ENCODE assay signal across 2 cellular contexts in the genomic region with DNA sequence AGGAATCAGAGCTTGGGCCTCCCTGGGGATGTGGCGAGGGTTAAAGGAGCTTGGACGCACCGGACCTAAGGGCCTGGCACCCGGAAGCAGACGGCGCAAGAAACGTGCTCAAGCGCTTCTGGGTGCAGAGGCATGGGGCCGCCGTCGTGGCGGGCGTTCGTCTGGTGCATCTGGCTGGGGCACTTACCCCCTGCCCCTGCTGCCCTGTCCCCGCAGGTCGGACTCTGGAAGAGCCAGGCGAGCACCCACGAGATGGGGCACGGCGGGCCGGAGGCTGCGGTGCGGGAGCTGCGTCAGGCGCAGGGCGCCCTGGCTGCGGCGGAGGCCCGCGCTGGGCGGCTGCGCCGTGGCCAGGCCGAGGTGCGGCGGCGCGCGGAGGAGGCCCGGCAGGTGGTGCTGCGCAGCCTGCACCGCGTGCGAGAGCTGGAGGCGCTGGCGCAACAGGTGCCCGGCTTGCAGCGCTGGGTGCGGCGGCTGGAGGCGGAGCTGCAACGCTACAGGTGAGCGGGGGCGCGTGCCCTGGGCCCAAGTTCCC.
TF ChIP-seq lines count a peak whose summit lies in the region.

No MANE protein-coding gene starts in this region.

TF ChIP-seq in HCT116, 20 proteins besides CTCF, POLR2A, EP300 and RAD21:
- no peak for TF ChIP-seq EZH2phosphoT487 (IDR thresholded peaks at IDR 0.05; ENCODE audit: borderline replicate concordance)
- no peak for TF ChIP-seq FOSL1 (IDR thresholded peaks at IDR 0.05; ENCODE audit: low read depth)
- TF ChIP-seq, protein P1, sequence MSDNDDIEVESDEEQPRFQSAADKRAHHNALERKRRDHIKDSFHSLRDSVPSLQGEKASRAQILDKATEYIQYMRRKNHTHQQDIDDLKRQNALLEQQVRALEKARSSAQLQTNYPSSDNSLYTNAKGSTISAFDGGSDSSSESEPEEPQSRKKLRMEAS (IDR thresholded peaks at IDR 0.05): peak; percentile 96
- no peak; the same call in 1 of the 2 replicates for TF ChIP-seq CEBPB (IDR thresholded peaks at IDR 0.05; ENCODE audit: low read depth)
- no peak for TF ChIP-seq SP1 (IDR thresholded peaks at IDR 0.05; ENCODE audit: low read depth)
- TF ChIP-seq EGR1 (IDR thresholded peaks at IDR 0.05; ENCODE audit: low read depth): no peak; the same call in 1 of the 2 replicates
- TF ChIP-seq CBX3 (IDR thresholded peaks at IDR 0.05; ENCODE audit: low read depth): no peak
- TF ChIP-seq POLR2AphosphoS5 (IDR thresholded peaks at IDR 0.05; ENCODE audit: low read depth, low read length): peak; percentile 76
- TF ChIP-seq ZFX (IDR thresholded peaks at IDR 0.05): peak; percentile 98
- TF ChIP-seq ZNF274 (IDR thresholded peaks at IDR 0.05; ENCODE audit: low read depth, low read length): no peak
- TF ChIP-seq SRF (IDR thresholded peaks at IDR 0.05; ENCODE audit: low read depth): no peak
- peak; percentile 40 for TF ChIP-seq TCF7L2 (IDR thresholded peaks at IDR 0.05; ENCODE audit: borderline replicate concordance, extremely low read depth, insufficient read depth, insufficient read length)
- no peak for TF ChIP-seq JUND (IDR thresholded peaks at IDR 0.05)
- TF ChIP-seq, protein P2, sequence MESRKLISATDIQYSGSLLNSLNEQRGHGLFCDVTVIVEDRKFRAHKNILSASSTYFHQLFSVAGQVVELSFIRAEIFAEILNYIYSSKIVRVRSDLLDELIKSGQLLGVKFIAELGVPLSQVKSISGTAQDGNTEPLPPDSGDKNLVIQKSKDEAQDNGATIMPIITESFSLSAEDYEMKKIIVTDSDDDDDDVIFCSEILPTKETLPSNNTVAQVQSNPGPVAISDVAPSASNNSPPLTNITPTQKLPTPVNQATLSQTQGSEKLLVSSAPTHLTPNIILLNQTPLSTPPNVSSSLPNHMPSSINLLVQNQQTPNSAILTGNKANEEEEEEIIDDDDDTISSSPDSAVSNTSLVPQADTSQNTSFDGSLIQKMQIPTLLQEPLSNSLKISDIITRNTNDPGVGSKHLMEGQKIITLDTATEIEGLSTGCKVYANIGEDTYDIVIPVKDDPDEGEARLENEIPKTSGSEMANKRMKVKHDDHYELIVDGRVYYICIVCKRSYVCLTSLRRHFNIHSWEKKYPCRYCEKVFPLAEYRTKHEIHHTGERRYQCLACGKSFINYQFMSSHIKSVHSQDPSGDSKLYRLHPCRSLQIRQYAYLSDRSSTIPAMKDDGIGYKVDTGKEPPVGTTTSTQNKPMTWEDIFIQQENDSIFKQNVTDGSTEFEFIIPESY (IDR thresholded peaks at IDR 0.05; ENCODE audit: extremely low read depth, insufficient replicate concordance, low read length): peak; percentile 28
- TF ChIP-seq, protein P3, sequence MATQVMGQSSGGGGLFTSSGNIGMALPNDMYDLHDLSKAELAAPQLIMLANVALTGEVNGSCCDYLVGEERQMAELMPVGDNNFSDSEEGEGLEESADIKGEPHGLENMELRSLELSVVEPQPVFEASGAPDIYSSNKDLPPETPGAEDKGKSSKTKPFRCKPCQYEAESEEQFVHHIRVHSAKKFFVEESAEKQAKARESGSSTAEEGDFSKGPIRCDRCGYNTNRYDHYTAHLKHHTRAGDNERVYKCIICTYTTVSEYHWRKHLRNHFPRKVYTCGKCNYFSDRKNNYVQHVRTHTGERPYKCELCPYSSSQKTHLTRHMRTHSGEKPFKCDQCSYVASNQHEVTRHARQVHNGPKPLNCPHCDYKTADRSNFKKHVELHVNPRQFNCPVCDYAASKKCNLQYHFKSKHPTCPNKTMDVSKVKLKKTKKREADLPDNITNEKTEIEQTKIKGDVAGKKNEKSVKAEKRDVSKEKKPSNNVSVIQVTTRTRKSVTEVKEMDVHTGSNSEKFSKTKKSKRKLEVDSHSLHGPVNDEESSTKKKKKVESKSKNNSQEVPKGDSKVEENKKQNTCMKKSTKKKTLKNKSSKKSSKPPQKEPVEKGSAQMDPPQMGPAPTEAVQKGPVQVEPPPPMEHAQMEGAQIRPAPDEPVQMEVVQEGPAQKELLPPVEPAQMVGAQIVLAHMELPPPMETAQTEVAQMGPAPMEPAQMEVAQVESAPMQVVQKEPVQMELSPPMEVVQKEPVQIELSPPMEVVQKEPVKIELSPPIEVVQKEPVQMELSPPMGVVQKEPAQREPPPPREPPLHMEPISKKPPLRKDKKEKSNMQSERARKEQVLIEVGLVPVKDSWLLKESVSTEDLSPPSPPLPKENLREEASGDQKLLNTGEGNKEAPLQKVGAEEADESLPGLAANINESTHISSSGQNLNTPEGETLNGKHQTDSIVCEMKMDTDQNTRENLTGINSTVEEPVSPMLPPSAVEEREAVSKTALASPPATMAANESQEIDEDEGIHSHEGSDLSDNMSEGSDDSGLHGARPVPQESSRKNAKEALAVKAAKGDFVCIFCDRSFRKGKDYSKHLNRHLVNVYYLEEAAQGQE (IDR thresholded peaks at IDR 0.05; ENCODE audit: low read depth): no peak
- no peak for TF ChIP-seq EZH2 (IDR thresholded peaks at IDR 0.05)
- no peak for TF ChIP-seq SIN3A (IDR thresholded peaks at IDR 0.05; ENCODE audit: low read depth)
- no peak for TF ChIP-seq YY1 (IDR thresholded peaks at IDR 0.05; ENCODE audit: extremely low read depth, insufficient replicate concordance, low read depth, low read length)
- TF ChIP-seq, protein P4, sequence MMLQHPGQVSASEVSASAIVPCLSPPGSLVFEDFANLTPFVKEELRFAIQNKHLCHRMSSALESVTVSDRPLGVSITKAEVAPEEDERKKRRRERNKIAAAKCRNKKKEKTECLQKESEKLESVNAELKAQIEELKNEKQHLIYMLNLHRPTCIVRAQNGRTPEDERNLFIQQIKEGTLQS (IDR thresholded peaks at IDR 0.05): no peak
- TF ChIP-seq ELF1 (IDR thresholded peaks at IDR 0.05; ENCODE audit: borderline replicate concordance, low read depth): no peak

TF ChIP-seq in SK-N-SH, 30 proteins besides CTCF, POLR2A, EP300 and RAD21:
- no peak for TF ChIP-seq NFIC (IDR thresholded peaks at IDR 0.05; ENCODE audit: borderline replicate concordance)
- TF ChIP-seq ELF1 (IDR thresholded peaks at IDR 0.05): no peak
- TF ChIP-seq SMC3 (IDR thresholded peaks at IDR 0.05; ENCODE audit: low read depth, low read length): peak; percentile 26; the same call in 1 of the 2 replicates
- no peak for TF ChIP-seq EZH2phosphoT487 (IDR thresholded peaks at IDR 0.05; ENCODE audit: borderline replicate concordance, low read depth)
- TF ChIP-seq RFX5 (IDR thresholded peaks at IDR 0.05; ENCODE audit: low read length): no peak
- TF ChIP-seq, protein P5, sequence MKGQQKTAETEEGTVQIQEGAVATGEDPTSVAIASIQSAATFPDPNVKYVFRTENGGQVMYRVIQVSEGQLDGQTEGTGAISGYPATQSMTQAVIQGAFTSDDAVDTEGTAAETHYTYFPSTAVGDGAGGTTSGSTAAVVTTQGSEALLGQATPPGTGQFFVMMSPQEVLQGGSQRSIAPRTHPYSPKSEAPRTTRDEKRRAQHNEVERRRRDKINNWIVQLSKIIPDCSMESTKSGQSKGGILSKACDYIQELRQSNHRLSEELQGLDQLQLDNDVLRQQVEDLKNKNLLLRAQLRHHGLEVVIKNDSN (IDR thresholded peaks at IDR 0.05; ENCODE audit: borderline replicate concordance, low read depth): no peak
- no peak for TF ChIP-seq TEAD4 (IDR thresholded peaks at IDR 0.05; ENCODE audit: borderline replicate concordance, insufficient read depth)
- TF ChIP-seq TAF1 (IDR thresholded peaks at IDR 0.05; ENCODE audit: borderline replicate concordance, low read depth, low read length): no peak
- no peak for TF ChIP-seq FOXJ3 (CRISPR knock-in tag; IDR thresholded peaks at IDR 0.05)
- TF ChIP-seq, protein P3 (IDR thresholded peaks at IDR 0.05; ENCODE audit: low read depth, low read length): no peak
- no peak for TF ChIP-seq GABPA (IDR thresholded peaks at IDR 0.05; ENCODE audit: low read depth)
- no peak for TF ChIP-seq POLR2AphosphoS5 (IDR thresholded peaks at IDR 0.05; ENCODE audit: low read depth, low read length)
- TF ChIP-seq NRF1 (IDR thresholded peaks at IDR 0.05; ENCODE audit: low read depth, low read length): peak; percentile 23; the same call in 1 of the 2 replicates
TF ChIP-seq in SK-N-SH: peak in this region for 2.
